15 cellular contexts compared by ENCODE assay signal in the genomic region with DNA sequence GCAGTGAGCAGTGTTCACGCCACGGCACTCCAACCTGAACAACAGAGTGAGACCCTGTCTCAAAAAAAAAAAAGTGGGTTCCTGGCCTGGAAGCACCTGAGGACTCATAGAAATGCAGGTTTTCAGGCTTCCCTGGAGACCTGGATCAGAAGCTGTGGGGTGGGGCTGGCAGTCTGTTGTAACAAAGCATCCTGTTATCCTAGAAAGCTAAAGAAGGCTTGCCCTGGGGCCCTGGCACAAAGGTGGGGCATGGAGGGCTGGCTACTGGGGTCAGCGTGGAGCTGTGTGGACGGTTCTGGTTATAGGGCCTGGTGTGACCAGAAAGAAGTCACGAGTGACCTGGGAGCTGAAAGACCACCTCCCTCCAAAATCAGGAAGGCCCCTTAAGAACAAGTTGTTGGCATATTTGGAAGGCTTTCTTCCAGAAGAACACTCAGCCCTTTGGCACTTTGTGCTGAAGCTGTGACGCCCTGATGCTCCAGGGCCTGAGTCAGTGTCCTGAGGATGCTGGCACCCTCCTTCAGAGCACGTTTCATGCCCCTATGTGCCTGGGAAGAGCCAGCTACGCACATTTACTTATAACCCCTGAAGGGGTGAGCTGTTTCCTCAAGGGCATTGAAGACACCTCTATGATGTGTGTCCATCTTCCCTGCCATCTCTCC. TPM values are rescaled to one million over a fixed set of nuclear protein-coding genes. Genes with fewer than 3 reads are reported as not detected.
DNase-seq lines count a peak whose midpoint lies in the region; ATAC-seq and TF ChIP-seq lines count a peak whose summit lies in the region.
"Had no signal": no experiment of that assay in that cellular context is flagged by ENCODE, and none has a peak within 500 bp of the region (broad histone marks: within the 10 kb centered on the region; RNA-seq: fewer than 3 reads in every experiment).

No MANE protein-coding gene starts in this region.

- H3K4me3 ChIP-seq in breast epithelium: peak overlapping the region; percentile 4 to 51 (median 11)
- no peak overlapping the region for H3K4me3 ChIP-seq in mammary epithelial cell (replicated peaks in 1 of 3; ENCODE audit: insufficient read depth in 1 of 3, low read depth in 2 of 3, low read length in 3 of 3)
- H3K4me3 ChIP-seq in neutrophil (ENCODE audit: low read depth in 1 of 2, low read length in 1 of 2): peak overlapping the region in 1 of 2 experiments; percentile 40
- no peak overlapping the region for H3K4me3 ChIP-seq in uterus

- WGBS in mammary epithelial cell (ENCODE audit: low coverage, missing lambda C conversion rate): 63% methylated on average over 8 of the region's 8 CpGs

- H3K9me3 ChIP-seq in breast epithelium (no peaks in the 10 kb centered on the region), mammary epithelial cell (replicated peaks; ENCODE audit: insufficient read depth, low read length) (no peaks in the 10 kb centered on the region), neutrophil (no peaks in the 10 kb centered on the region), uterus (no peaks in the 10 kb centered on the region)
- H3K9me3 ChIP-seq: Caco-2 had no signal

- dilution Hi-C loops in mammary epithelial cell (cut with HindIII; ENCODE audit: low sequenced_read_pairs): loop anchor here (5.0 kb wide), 1 partner anchor 34 kb away; no protein-coding TSS in a partner anchor

- no peaks in the 10 kb centered on the region for H3K9me3 Mint-ChIP-seq in natural killer cell treated with Interleukin-12 subunit alpha and Interleukin-12 subunit beta and Interleukin-15 and Interleukin-18, amount 100 ng/mL, for 72 hours
- H3K9me3 Mint-ChIP-seq: activated naive CD8-positive, alpha-beta T cell treated with anti-CD3 and anti-CD28 coated beads, Interleukin-2, amount 50 U/mL, for 24 hours; stimulated activated naive CD8-positive, alpha-beta T cell treated with anti-CD3 and anti-CD28 coated beads, Interleukin-15, Interleukin-2, amounts not matched to agents 100 ng/mL and 50 ng/mL, for 24 hours had no signal

- H2AFZ ChIP-seq in mammary epithelial cell (ENCODE audit: low read depth, low read length): no peak overlapping the region
- H2AFZ ChIP-seq: parathyroid adenoma had no signal

- H3K4me2 ChIP-seq in mammary epithelial cell (ENCODE audit: insufficient read depth, low read depth, low read length): no peak overlapping the region

- no peak overlapping the region for H3K27ac Mint-ChIP-seq in natural killer cell treated with Interleukin-12 subunit alpha and Interleukin-12 subunit beta and Interleukin-15 and Interleukin-18, amount 100 ng/mL, for 72 hours
- H3K27ac Mint-ChIP-seq: activated naive CD8-positive, alpha-beta T cell treated with anti-CD3 and anti-CD28 coated beads, Interleukin-2, amount 50 U/mL, for 24 hours; stimulated activated naive CD8-positive, alpha-beta T cell treated with anti-CD3 and anti-CD28 coated beads, Interleukin-15, Interleukin-2, amounts not matched to agents 100 ng/mL and 50 ng/mL, for 24 hours had no signal

- BruUV-seq in mammary epithelial cell (replicated peaks; lab: Mats Ljungman, UMichigan): no TSS peak

- H3K27ac ChIP-seq in breast epithelium (peak overlapping the region; percentile 66 to 85), mammary epithelial cell (ENCODE audit: insufficient read depth, low read depth, low read length) (no peak overlapping the region), neutrophil (peak overlapping the region; percentile 82), uterus (peak overlapping the region; percentile 94 to 99)
- H3K27ac ChIP-seq: parathyroid adenoma had no signal

- H3K27me3 Mint-ChIP-seq in natural killer cell treated with Interleukin-12 subunit alpha and Interleukin-12 subunit beta and Interleukin-15 and Interleukin-18, amount 100 ng/mL, for 72 hours: peaks cover 11 to 15% of the 10 kb centered on the region in 2 donors

- DNase-seq in breast epithelium (ENCODE audit: low spot score in 2 of 2): no peak
- no peak for DNase-seq in mammary epithelial cell
- DNase-seq in fibroblast of peridontal ligament (ENCODE audit: extremely low read depth): peak; percentile 44
- peak in 1 of 2 donors; percentile 49 for DNase-seq in uterus
- DNase-seq in NCI-H1436 (lab: John Stamatoyannopoulos, UW): no peak
- no peak for DNase-seq in natural killer cell treated with Interleukin-12 subunit alpha and Interleukin-12 subunit beta and Interleukin-15 and Interleukin-18, amount 100 ng/mL, for 72 hours (ENCODE audit: low spot score)
- DNase-seq: 8988T; activated CD4-positive, CD25-positive, alpha-beta regulatory T cell; activated naive CD8-positive, alpha-beta T cell treated with anti-CD3 and anti-CD28 coated beads, Interleukin-2, amount 50 U/mL, for 24 hours; Caco-2; MM.1S had no signal

- CTCF ChIA-PET in mammary epithelial cell (lab: Charles Lee; ENCODE audit: low non-redundant PET): no interaction called here

- H3K79me2 ChIP-seq in mammary epithelial cell (ENCODE audit: insufficient read depth, low read length): no peaks in the 10 kb centered on the region
- H3K79me2 ChIP-seq: parathyroid adenoma had no signal

- TF ChIP-seq CTCF in breast epithelium (IDR thresholded peaks at IDR 0.05): no peak
- no peak for TF ChIP-seq CTCF in mammary epithelial cell (conservative IDR thresholded peaks at IDR 0.05 in 1 of 2, IDR thresholded peaks at IDR 0.05 in 1 of 2; ENCODE audit: extremely low read depth in 1 of 2, insufficient read depth in 1 of 2, low read depth in 1 of 2, low read length in 2 of 2)
- no peak for TF ChIP-seq CTCF in neutrophil (IDR thresholded peaks at IDR 0.05)
- no peak for TF ChIP-seq CTCF in uterus (IDR thresholded peaks at IDR 0.05)

- H3K9ac ChIP-seq in mammary epithelial cell (ENCODE audit: insufficient read depth, low read length): no peak overlapping the region
- H3K9ac ChIP-seq: parathyroid adenoma had no signal

- intact Hi-C loops in breast epithelium (cut with DNase I; ENCODE audit: low total_unique reads): no loop called here
- intact Hi-C loops in mammary epithelial cell (cut with micrococcal nuclease): no loop called here
- intact Hi-C loops in uterus (cut with DNase I; ENCODE audit: low total_unique reads): no loop called here

- H3K27me3 ChIP-seq in breast epithelium (no peaks in the 10 kb centered on the region), mammary epithelial cell (ENCODE audit: insufficient read depth, low read length) (no peaks in the 10 kb centered on the region), neutrophil (no peaks in the 10 kb centered on the region), uterus (no peaks in the 10 kb centered on the region)

- H3K4me3 Mint-ChIP-seq in natural killer cell treated with Interleukin-12 subunit alpha and Interleukin-12 subunit beta and Interleukin-15 and Interleukin-18, amount 100 ng/mL, for 72 hours: no peak overlapping the region
- H3K4me3 Mint-ChIP-seq: activated naive CD8-positive, alpha-beta T cell treated with anti-CD3 and anti-CD28 coated beads, Interleukin-2, amount 50 U/mL, for 24 hours; stimulated activated naive CD8-positive, alpha-beta T cell treated with anti-CD3 and anti-CD28 coated beads, Interleukin-15, Interleukin-2, amounts not matched to agents 100 ng/mL and 50 ng/mL, for 24 hours had no signal

- H3K4me1 ChIP-seq in breast epithelium: peaks cover 0 to 5% of the 10 kb centered on the region in 2 donors
- no peaks in the 10 kb centered on the region for H3K4me1 ChIP-seq in mammary epithelial cell (ENCODE audit: insufficient read depth, low read length)
- peaks cover 74 to 79% of the 10 kb centered on the region in 2 experiments for H3K4me1 ChIP-seq in neutrophil (ENCODE audit: control insufficient read depth in 1 of 2, insufficient read depth in 1 of 2, low read depth in 1 of 2, low read length in 1 of 2)
- H3K4me1 ChIP-seq in uterus: peaks cover 9 to 22% of the 10 kb centered on the region in 2 donors
- H3K4me1 ChIP-seq: Caco-2, parathyroid adenoma had no signal

- H3K4me1 Mint-ChIP-seq in natural killer cell treated with Interleukin-12 subunit alpha and Interleukin-12 subunit beta and Interleukin-15 and Interleukin-18, amount 100 ng/mL, for 72 hours (ENCODE audit: low read depth in 2 of 2): no peaks in the 10 kb centered on the region
- H3K4me1 Mint-ChIP-seq: activated naive CD8-positive, alpha-beta T cell treated with anti-CD3 and anti-CD28 coated beads, Interleukin-2, amount 50 U/mL, for 24 hours had no signal

- TF ChIP-seq POLR2A in breast epithelium (IDR thresholded peaks at IDR 0.05): no peak
- TF ChIP-seq POLR2A in uterus (IDR thresholded peaks at IDR 0.05): no peak

- H3K36me3 Mint-ChIP-seq in natural killer cell treated with Interleukin-12 subunit alpha and Interleukin-12 subunit beta and Interleukin-15 and Interleukin-18, amount 100 ng/mL, for 72 hours: no peaks in the 10 kb centered on the region

- ATAC-seq in HG03439 (IDR thresholded peaks at IDR 0.05; ENCODE audit: unreplicated experiment): no peak
- no peak for ATAC-seq in natural killer cell treated with Interleukin-12 subunit alpha and Interleukin-12 subunit beta and Interleukin-15 and Interleukin-18, amount 100 ng/mL, for 72 hours
- ATAC-seq: activated naive CD8-positive, alpha-beta T cell treated with anti-CD3 and anti-CD28 coated beads, Interleukin-2, amount 50 U/mL, for 24 hours had no signal

- H3K36me3 ChIP-seq in breast epithelium (no peaks in the 10 kb centered on the region), mammary epithelial cell (ENCODE audit: insufficient read depth, low read length) (no peaks in the 10 kb centered on the region), neutrophil (peaks cover 57% of the 10 kb centered on the region), uterus (no peaks in the 10 kb centered on the region)

- in situ Hi-C loops in mammary epithelial cell (cut with MboI; ENCODE audit: low sequenced_read_pairs in 2 of 2): no loop called here

- H4K20me1 ChIP-seq in mammary epithelial cell (ENCODE audit: insufficient read depth, low read length): no peaks in the 10 kb centered on the region

RNA-seq across cellular contexts. Expression of gene CRISPLD2, which starts 6.2 kb away (rescaled TPM):
- 100 to 1,000 TPM in 2 of 3 donors, 10 to 100 TPM in 1; 94.7 to 386 (median 216) TPM for total RNA-seq in breast epithelium
- total RNA-seq in mammary epithelial cell: 1 to 10 TPM in 1 of 2 donors, under 1 TPM in 1; 0.83 to 2.3 TPM
- 0.59 TPM for polyA plus RNA-seq in mammary epithelial cell
- polyA minus RNA-seq in mammary epithelial cell: 0.57 TPM
- total RNA-seq in uterus: 100 to 1,000 TPM; 108 to 441 (median 190) TPM
- total RNA-seq in natural killer cell treated with Interleukin-12 subunit alpha and Interleukin-12 subunit beta and Interleukin-15 and Interleukin-18, amount 100 ng/mL, for 72 hours: 1 to 10 TPM in 1 of 2 donors, under 1 TPM in 1; 0.43 to 1.7 TPM

Comparison
In these comparisons a context has a peak if more than half of its experiments do, and no peak if none do; other contexts are left out.
1. H3K4me3 ChIP-seq: peak in breast epithelium (3 of 3); none in mammary epithelial cell (0 of 3) and uterus (0 of 2).
2. RNA of gene CRISPLD2, which starts 6.2 kb away (total RNA-seq): 108 to 441 TPM in uterus and 94.7 to 386 TPM in breast epithelium; 0.83 to 2.3 TPM in mammary epithelial cell and 0.43 to 1.7 TPM in natural killer cell treated with Interleukin-12 subunit alpha and Interleukin-12 subunit beta and Interleukin-15 and Interleukin-18, amount 100 ng/mL, for 72 hours; every median in the first group is over 10 times any median in the second.